ENCODE assay signal across 12 cellular contexts in genomic region chrX:6448003-6448402, GRCh38.
"Had no signal": no experiment of that assay in that cellular context is flagged by ENCODE, and none has a peak within 500 bp of the region (broad histone marks: within the 10 kb centered on the region; RNA-seq: fewer than 3 reads in every experiment).

No MANE protein-coding gene starts in this region.

- ATAC-seq: activated CD4-positive, CD25-positive, alpha-beta regulatory T cell treated with anti-CD3 and anti-CD28 coated beads, Interleukin-2, amount 50 U/mL, for 24 hours; activated naive CD4-positive, alpha-beta T cell treated with anti-CD3 and anti-CD28 coated beads, Interleukin-2, amount 50 U/mL, for 72 hours; activated T-cell treated with anti-CD3 and anti-CD28 coated beads, Interleukin-2, amount 50 U/mL, for 4 hours; left lobe of liver had no signal

- H3K4me1 ChIP-seq: esophagus squamous epithelium, tibial nerve had no signal

- H3K36me3 ChIP-seq: esophagus squamous epithelium, ovary, tibial nerve had no signal

- H3K9me3 ChIP-seq: esophagus squamous epithelium, ovary, tibial nerve had no signal

- H3K27me3 ChIP-seq: esophagus squamous epithelium, ovary, tibial nerve had no signal

- H3K27ac ChIP-seq: esophagus squamous epithelium, ovary, skin epidermis, tibial nerve had no signal

- H3K4me3 ChIP-seq: esophagus squamous epithelium, ovary, skin epidermis, tibial nerve had no signal

- DNase-seq: activated effector memory CD4-positive, alpha-beta T cell treated with anti-CD3 and anti-CD28 coated beads, Interleukin-2, amount 50 U/mL, for 16 hours; activated T-cell treated with anti-CD3 and anti-CD28 coated beads, Interleukin-2, amount 50 U/mL, for 4 hours; amniotic stem cell; esophagus squamous epithelium; foreskin fibroblast; ovary; retina had no signal
